21 cellular contexts compared by ENCODE assay signal in the genomic region with DNA sequence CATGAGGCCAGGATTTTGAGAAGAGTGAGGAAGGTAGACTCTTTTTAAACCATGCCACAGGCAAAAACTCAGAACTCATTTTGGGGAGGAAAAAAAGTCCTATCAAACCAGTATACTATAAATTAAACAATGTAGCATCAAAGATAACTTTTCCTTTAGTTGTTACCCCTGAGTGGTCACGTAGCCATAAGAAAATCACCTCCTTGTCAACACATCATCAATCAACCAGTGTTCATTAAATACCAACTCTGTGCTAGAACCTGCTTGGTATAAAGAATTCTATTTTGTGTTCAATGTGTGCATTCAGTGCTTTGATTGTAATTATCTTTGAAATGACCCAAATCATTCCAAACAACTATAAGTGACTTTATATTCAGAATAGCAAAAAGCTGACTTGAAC.
DNase-seq lines count a peak whose midpoint lies in the region; ATAC-seq lines count a peak whose summit lies in the region.
"Had no signal": no experiment of that assay in that cellular context is flagged by ENCODE, and none has a peak within 500 bp of the region (broad histone marks: within the 10 kb centered on the region; RNA-seq: fewer than 3 reads in every experiment).

No MANE protein-coding gene starts in this region.

- H3K27me3 Mint-ChIP-seq in T-helper 1 cell treated with Interleukin-12 subunit alpha and Interleukin-12 subunit beta and Interleukin-4 antibody, amounts not matched to agents 30 μg/mL and 1 μg/mL, for 36 hours (ENCODE audit: low read depth) = no peaks in the 10 kb centered on the region
- no peaks in the 10 kb centered on the region for H3K27me3 Mint-ChIP-seq in activated naive CD8-positive, alpha-beta T cell treated with anti-CD3 and anti-CD28 coated beads, Interleukin-2, amount 10 ng/mL, durations not matched to agents 7 days and 5 days
- no peaks in the 10 kb centered on the region for H3K27me3 Mint-ChIP-seq in activated naive CD8-positive, alpha-beta T cell treated with anti-CD3 and anti-CD28 coated beads for 36 hours
- H3K27me3 Mint-ChIP-seq in naive thymus-derived CD8-positive, alpha-beta T cell = peaks cover 0 to 2% (median 0%) of the 10 kb centered on the region in 5 donors

- ATAC-seq in activated naive CD8-positive, alpha-beta T cell treated with anti-CD3 and anti-CD28 coated beads, Interleukin-2, amount 10 ng/mL, durations not matched to agents 7 days and 5 days (ENCODE audit: low read depth) = no peak
- no peak for ATAC-seq in naive thymus-derived CD8-positive, alpha-beta T cell
- ATAC-seq: GM12878, PC-3 had no signal

- H3K4me1 Mint-ChIP-seq in T-helper 1 cell treated with Interleukin-12 subunit alpha and Interleukin-12 subunit beta and Interleukin-4 antibody, amounts not matched to agents 30 μg/mL and 1 μg/mL, for 36 hours (ENCODE audit: low read depth) = peaks cover 21% of the 10 kb centered on the region
- H3K4me1 Mint-ChIP-seq in activated naive CD8-positive, alpha-beta T cell treated with anti-CD3 and anti-CD28 coated beads, Interleukin-2, amount 10 ng/mL, durations not matched to agents 7 days and 5 days = peaks cover 10% of the 10 kb centered on the region
- H3K4me1 Mint-ChIP-seq in activated naive CD8-positive, alpha-beta T cell treated with anti-CD3 and anti-CD28 coated beads for 36 hours = peaks cover 18% of the 10 kb centered on the region
- H3K4me1 Mint-ChIP-seq in naive thymus-derived CD8-positive, alpha-beta T cell = peaks cover 9 to 32% (median 13%) of the 10 kb centered on the region in 4 donors

- POLR2A ChIA-PET in activated naive CD8-positive, alpha-beta T cell treated with anti-CD3 and anti-CD28 coated beads, Interleukin-2, amount 10 ng/mL, durations not matched to agents 7 days and 5 days (lab: Charles Lee) = no interaction called here
- POLR2A ChIA-PET in naive thymus-derived CD8-positive, alpha-beta T cell (lab: Charles Lee) = no interaction called here

- peaks cover 3% of the 10 kb centered on the region for H3K36me3 Mint-ChIP-seq in T-helper 1 cell treated with Interleukin-12 subunit alpha and Interleukin-12 subunit beta and Interleukin-4 antibody, amounts not matched to agents 30 μg/mL and 1 μg/mL, for 36 hours (ENCODE audit: low read depth)
- H3K36me3 Mint-ChIP-seq in activated naive CD8-positive, alpha-beta T cell treated with anti-CD3 and anti-CD28 coated beads, Interleukin-2, amount 10 ng/mL, durations not matched to agents 7 days and 5 days = no peaks in the 10 kb centered on the region
- no peaks in the 10 kb centered on the region for H3K36me3 Mint-ChIP-seq in activated naive CD8-positive, alpha-beta T cell treated with anti-CD3 and anti-CD28 coated beads for 36 hours
- H3K36me3 Mint-ChIP-seq in naive thymus-derived CD8-positive, alpha-beta T cell = no peaks in the 10 kb centered on the region

- H3K27ac Mint-ChIP-seq in T-helper 1 cell treated with Interleukin-12 subunit alpha and Interleukin-12 subunit beta and Interleukin-4 antibody, amounts not matched to agents 30 μg/mL and 1 μg/mL, for 36 hours = no peak overlapping the region
- H3K27ac Mint-ChIP-seq in activated naive CD8-positive, alpha-beta T cell treated with anti-CD3 and anti-CD28 coated beads, Interleukin-2, amount 10 ng/mL, durations not matched to agents 7 days and 5 days = no peak overlapping the region
- H3K27ac Mint-ChIP-seq in activated naive CD8-positive, alpha-beta T cell treated with anti-CD3 and anti-CD28 coated beads for 36 hours = no peak overlapping the region
- peak overlapping the region in 2 of 10 donors; percentile 8 to 36 for H3K27ac Mint-ChIP-seq in naive thymus-derived CD8-positive, alpha-beta T cell

- DNase-seq in T-helper 1 cell (no peak), NCI-H69 (lab: John Stamatoyannopoulos, UW) (peak; percentile 39), DMS 273 treated with DMSO at 0.1 percent for 48 hours (lab: John Stamatoyannopoulos, UW) (no peak), pons (ENCODE audit: low spot score) (no peak)
- DNase-seq in activated naive CD8-positive, alpha-beta T cell treated with anti-CD3 and anti-CD28 coated beads, Interleukin-2, amount 10 ng/mL, durations not matched to agents 7 days and 5 days = no peak
- DNase-seq in activated naive CD8-positive, alpha-beta T cell treated with anti-CD3 and anti-CD28 coated beads for 36 hours = no peak
- no peak for DNase-seq in naive thymus-derived CD8-positive, alpha-beta T cell
- DNase-seq: 8988T, DMS53, EL, GM23248, HCEC 1CT, KBM-7, MV-4-11, NCI-H187 treated with DMSO at 0.1 percent for 48 hours, NCI-H2227 treated with DMSO at 0.1 percent for 48 hours, NCI-H524, PC-3, SIG-M5 had no signal

- H3K4me3 Mint-ChIP-seq in T-helper 1 cell treated with Interleukin-12 subunit alpha and Interleukin-12 subunit beta and Interleukin-4 antibody, amounts not matched to agents 30 μg/mL and 1 μg/mL, for 36 hours = peak overlapping the region; percentile 23
- H3K4me3 Mint-ChIP-seq in activated naive CD8-positive, alpha-beta T cell treated with anti-CD3 and anti-CD28 coated beads, Interleukin-2, amount 10 ng/mL, durations not matched to agents 7 days and 5 days = peak overlapping the region; percentile 12
- H3K4me3 Mint-ChIP-seq in activated naive CD8-positive, alpha-beta T cell treated with anti-CD3 and anti-CD28 coated beads for 36 hours = no peak overlapping the region
- peak overlapping the region in 7 of 10 donors; percentile 1 to 49 (median 11) for H3K4me3 Mint-ChIP-seq in naive thymus-derived CD8-positive, alpha-beta T cell

- peaks cover 5% of the 10 kb centered on the region for H3K9me3 Mint-ChIP-seq in T-helper 1 cell treated with Interleukin-12 subunit alpha and Interleukin-12 subunit beta and Interleukin-4 antibody, amounts not matched to agents 30 μg/mL and 1 μg/mL, for 36 hours
- peaks cover under 1% of the 10 kb centered on the region for H3K9me3 Mint-ChIP-seq in activated naive CD8-positive, alpha-beta T cell treated with anti-CD3 and anti-CD28 coated beads, Interleukin-2, amount 10 ng/mL, durations not matched to agents 7 days and 5 days
- H3K9me3 Mint-ChIP-seq in activated naive CD8-positive, alpha-beta T cell treated with anti-CD3 and anti-CD28 coated beads for 36 hours = no peaks in the 10 kb centered on the region
- H3K9me3 Mint-ChIP-seq in naive thymus-derived CD8-positive, alpha-beta T cell = peaks cover 0 to 5% (median 0%) of the 10 kb centered on the region in 9 donors
